ENCODE assay signal across 30 cellular contexts in genomic region chr7:155879592-155879991, GRCh38.
"Had no signal": no experiment of that assay in that cellular context is flagged by ENCODE, and none has a peak within 500 bp of the region (broad histone marks: within the 10 kb centered on the region; RNA-seq: fewer than 3 reads in every experiment).

No MANE protein-coding gene starts in this region.

- H3K4me1 ChIP-seq: SJCRH30 had no signal

- H3K4me3 Mint-ChIP-seq: activated CD4-positive, alpha-beta T cell treated with anti-CD3 and anti-CD28 coated beads, Interleukin-2, amount 10 ng/mL, durations not matched to agents 24 days and 14 days; activated CD8-positive, alpha-beta T cell treated with anti-CD3 and anti-CD28 coated beads, Interleukin-2, amount 10 ng/mL, durations not matched to agents 7 days and 5 days; activated naive CD4-positive, alpha-beta T cell treated with anti-CD3 and anti-CD28 coated beads, Interleukin-2, amount 10 ng/mL, durations not matched to agents 7 days and 5 days; activated naive CD8-positive, alpha-beta T cell; activated naive CD8-positive, alpha-beta T cell treated with anti-CD3 and anti-CD28 coated beads, Interleukin-2, amount 50 U/mL, for 24 hours; activated T-cell treated with anti-CD3 and anti-CD28 coated beads, Interleukin-2, amount 50 U/mL, for 24 hours; brain had no signal

- H3K4me1 Mint-ChIP-seq: activated CD4-positive, alpha-beta T cell treated with anti-CD3 and anti-CD28 coated beads, Interleukin-2, amount 10 ng/mL, durations not matched to agents 24 days and 14 days; activated naive CD4-positive, alpha-beta T cell treated with anti-CD3 and anti-CD28 coated beads, Interleukin-2, amount 10 ng/mL, durations not matched to agents 7 days and 5 days; activated naive CD8-positive, alpha-beta T cell treated with anti-CD3 and anti-CD28 coated beads, Interleukin-2, amount 50 U/mL, for 24 hours; brain had no signal

- H3K36me3 ChIP-seq: MG63, SJCRH30, WERI-Rb-1 had no signal

- DNase-seq: activated CD4-positive, alpha-beta T cell treated with anti-CD3 and anti-CD28 coated beads for 1 hour; activated CD4-positive, alpha-beta T cell treated with anti-CD3 and anti-CD28 coated beads, Interleukin-2, amount 10 ng/mL, durations not matched to agents 24 days and 14 days; activated CD4-positive, alpha-beta T cell treated with anti-CD3 and anti-CD28 coated beads, Interleukin-2, amount 50 U/mL, for 4 hours; activated CD4-positive, CD25-positive, alpha-beta regulatory T cell; activated CD8-positive, alpha-beta T cell treated with anti-CD3 and anti-CD28 coated beads, Interleukin-2, amount 10 ng/mL, durations not matched to agents 7 days and 5 days; activated naive CD4-positive, alpha-beta T cell treated with anti-CD3 and anti-CD28 coated beads, Interleukin-2, amount 10 ng/mL, durations not matched to agents 7 days and 5 days; activated naive CD8-positive, alpha-beta T cell treated with anti-CD3 and anti-CD28 coated beads, Interleukin-2, amount 50 U/mL, for 24 hours; activated T-cell treated with anti-CD3 and anti-CD28 coated beads, Interleukin-2, amount 50 U/mL, for 24 hours; anterior cingulate cortex; central memory CD4-positive, alpha-beta T cell; Kasumi-1; KG1; MG63; NCI-H1048; NCI-H1105 treated with DMSO at 0.1 percent for 48 hours; NCI-H1436; NCI-H1694 treated with DMSO at 0.1 percent for 48 hours; NCI-H2029 treated with DMSO at 0.1 percent for 48 hours; NCI-H2107; NCI-H345; NCI-H524 treated with DMSO at 0.1 percent for 48 hours; SHP77; SJCRH30; T1000; WERI-Rb-1 had no signal

- ATAC-seq: activated CD8-positive, alpha-beta T cell treated with anti-CD3 and anti-CD28 coated beads, Interleukin-2, amount 10 ng/mL, durations not matched to agents 7 days and 5 days; activated naive CD8-positive, alpha-beta T cell treated with anti-CD3 and anti-CD28 coated beads, Interleukin-2, amount 50 U/mL, for 24 hours; Panc1 had no signal

- H3K27ac ChIP-seq: SJCRH30, SK-N-MC, WERI-Rb-1 had no signal

- H3K4me3 ChIP-seq: MG63, SJCRH30, SK-N-MC had no signal

- H3K27ac Mint-ChIP-seq: activated CD4-positive, alpha-beta T cell treated with anti-CD3 and anti-CD28 coated beads, Interleukin-2, amount 10 ng/mL, durations not matched to agents 24 days and 14 days; activated CD8-positive, alpha-beta T cell treated with anti-CD3 and anti-CD28 coated beads, Interleukin-2, amount 10 ng/mL, durations not matched to agents 7 days and 5 days; activated naive CD4-positive, alpha-beta T cell treated with anti-CD3 and anti-CD28 coated beads, Interleukin-2, amount 10 ng/mL, durations not matched to agents 7 days and 5 days; activated naive CD8-positive, alpha-beta T cell; activated naive CD8-positive, alpha-beta T cell treated with anti-CD3 and anti-CD28 coated beads, Interleukin-2, amount 50 U/mL, for 24 hours; activated T-cell treated with anti-CD3 and anti-CD28 coated beads, Interleukin-2, amount 50 U/mL, for 24 hours; activated T-helper 2 cell treated with anti-CD3 and anti-CD28 coated beads, Interferon-gamma antibody, Interleukin-2, Interleukin-4, amounts not matched to agents 10 μg/mL and 5 μg/mL and 100 μg/mL, durations not matched to agents 14 hours and 24 hours and 36 hours; brain had no signal

- H3K9me3 ChIP-seq: MG63, SJCRH30 had no signal

- H3K27me3 ChIP-seq: MG63 had no signal

- H3K9me3 Mint-ChIP-seq: activated CD4-positive, alpha-beta T cell treated with anti-CD3 and anti-CD28 coated beads, Interleukin-2, amount 10 ng/mL, durations not matched to agents 24 days and 14 days; activated naive CD4-positive, alpha-beta T cell treated with anti-CD3 and anti-CD28 coated beads, Interleukin-2, amount 10 ng/mL, durations not matched to agents 7 days and 5 days; activated naive CD8-positive, alpha-beta T cell treated with anti-CD3 and anti-CD28 coated beads, Interleukin-2, amount 50 U/mL, for 24 hours; activated T-cell treated with anti-CD3 and anti-CD28 coated beads, Interleukin-2, amount 50 U/mL, for 24 hours; activated T-helper 2 cell treated with anti-CD3 and anti-CD28 coated beads, Interferon-gamma antibody, Interleukin-2, Interleukin-4, amounts not matched to agents 10 μg/mL and 5 μg/mL and 100 μg/mL, durations not matched to agents 14 hours and 24 hours and 36 hours; brain had no signal

- H3K27me3 Mint-ChIP-seq: activated naive CD4-positive, alpha-beta T cell treated with anti-CD3 and anti-CD28 coated beads, Interleukin-2, amount 10 ng/mL, durations not matched to agents 7 days and 5 days had no signal

- H3K36me3 Mint-ChIP-seq: activated naive CD4-positive, alpha-beta T cell treated with anti-CD3 and anti-CD28 coated beads, Interleukin-2, amount 10 ng/mL, durations not matched to agents 7 days and 5 days; activated naive CD8-positive, alpha-beta T cell; brain had no signal
